In genomic region chr11:73787643-73788537, GRCh38 we compare ENCODE assay signal across 8 cellular contexts. TPM values are rescaled to one million over a fixed set of nuclear protein-coding genes. Genes with fewer than 3 reads are reported as not detected.
DNase-seq lines count a peak whose midpoint lies in the region; FAIRE-seq and TF ChIP-seq lines count a peak whose summit lies in the region.

MRPL48 (plus strand) TSS chr11:73787874; CDS start chr11:73787972, 98 bp downstream.

- H3K4me3 ChIP-seq in foreskin fibroblast (ENCODE audit: low read depth in 1 of 2, low read length in 2 of 2) (peak within 1 kb of the TSS; percentile 72 to 77), stomach smooth muscle (ENCODE audit: low read length in 2 of 2) (peak within 1 kb of the TSS; percentile 69 to 92)

- H3K9me3 Mint-ChIP-seq in neural crest cell = no peaks in the 10 kb centered on the region

- H3K36me3 ChIP-seq in stomach smooth muscle (ENCODE audit: control insufficient read depth in 2 of 2, insufficient read depth in 2 of 2, low read length in 2 of 2) = no peaks in the 10 kb centered on the region

- no peaks in the 10 kb centered on the region for H3K36me3 Mint-ChIP-seq in neural crest cell (ENCODE audit: low read depth)

- H3K27ac ChIP-seq in stomach smooth muscle (ENCODE audit: low read length) = peak within 1 kb of the TSS; percentile 82

- no peak for TF ChIP-seq CTCF in foreskin fibroblast (IDR thresholded peaks at IDR 0.05; ENCODE audit: low read depth, low read length)
- TF ChIP-seq CTCF in neural crest cell (conservative IDR thresholded peaks at IDR 0.05) = no peak

- H3K9me3 ChIP-seq in stomach smooth muscle (ENCODE audit: control insufficient read depth in 2 of 2, low read length in 2 of 2) = no peaks in the 10 kb centered on the region

- H3K27ac Mint-ChIP-seq in neural crest cell (ENCODE audit: unreplicated experiment) = peak within 1 kb of the TSS; percentile 100

- DNase-seq in EH (ENCODE audit: low read depth) (peak; percentile 96), H54 (ENCODE audit: insufficient read length, low spot score) (peak; percentile 96), M059J (ENCODE audit: low read depth) (peak; percentile 93), SHP77 (lab: John Stamatoyannopoulos, UW) (peak; percentile 97 to 98), foreskin fibroblast (peak; percentile 94 to 98), neural crest cell (ENCODE audit: low read depth, low spot score) (peak; percentile 80)
- peak; percentile 95 for DNase-seq in activated effector memory CD4-positive, alpha-beta T cell treated with anti-CD3 and anti-CD28 coated beads, Interleukin-2, amount 50 U/mL, for 16 hours

- H3K4me1 Mint-ChIP-seq in neural crest cell = peaks cover 24% of the 10 kb centered on the region

- H3K27me3 Mint-ChIP-seq in neural crest cell (ENCODE audit: low read depth) = no peaks in the 10 kb centered on the region

- H3K9ac ChIP-seq in stomach smooth muscle (ENCODE audit: low read length in 2 of 2) = peak within 1 kb of the TSS; percentile 67 to 83

- H3K4me3 Mint-ChIP-seq in neural crest cell = peak within 1 kb of the TSS; percentile 99

- TF ChIP-seq POLR2A in H54 (IDR thresholded peaks at IDR 0.05; ENCODE audit: low read depth, low read length) = peak; percentile 81

- FAIRE-seq in H54 (lab: Jason Lieb, UNC) = peak; percentile 23

- H3K4me1 ChIP-seq in stomach smooth muscle (ENCODE audit: control insufficient read depth, insufficient read depth, low read length) = no peaks in the 10 kb centered on the region

- no peaks in the 10 kb centered on the region for H3K27me3 ChIP-seq in stomach smooth muscle (ENCODE audit: control insufficient read depth in 1 of 2, insufficient read depth in 2 of 2, low read length in 2 of 2)

RNA-seq across cellular contexts. Expression of gene MRPL48, which starts in this region (rescaled TPM):
- 57.7 and 88.5 TPM in 2 replicates for total RNA-seq in M059J (2014; rRNA removed; shearing (Covaris generic))
- total RNA-seq in neural crest cell = 51.4 and 53.5 TPM in 2 replicates

Comparison
In these comparisons a context has a peak if more than half of its experiments do, and no peak if none do; other contexts are left out.
1. Peak in every context shown above with its lines: DNase-seq, H3K4me3 ChIP-seq and H3K27ac ChIP-seq.